ENCODE assay signal across 8 cellular contexts in genomic region chr6:70411948-70412796, GRCh38. TPM values are rescaled to one million over a fixed set of nuclear protein-coding genes. Genes with fewer than 3 reads are reported as not detected.
DNase-seq lines count a peak whose midpoint lies in the region; ATAC-seq and TF ChIP-seq lines count a peak whose summit lies in the region.

No MANE protein-coding gene starts in this region.

- peak overlapping the region; percentile 89 for H3K9ac ChIP-seq in mammary epithelial cell (ENCODE audit: insufficient read depth, low read length)

- intact Hi-C loops in mammary epithelial cell (cut with micrococcal nuclease) = loop anchor here (5.0 kb wide), 1 partner anchor 100 kb away; no protein-coding TSS in a partner anchor

- peak overlapping the region; percentile 92 for H3K4me2 ChIP-seq in mammary epithelial cell (ENCODE audit: insufficient read depth, low read depth, low read length)

- H3K4me3 ChIP-seq in mammary epithelial cell (replicated peaks in 1 of 3; ENCODE audit: insufficient read depth in 1 of 3, low read depth in 2 of 3, low read length in 3 of 3) = peak overlapping the region; percentile 77 to 94 (median 79)
- H3K4me3 ChIP-seq in mononuclear cell (ENCODE audit: low read length) = peak overlapping the region; percentile 55

- H2AFZ ChIP-seq in mammary epithelial cell (ENCODE audit: low read depth, low read length) = peak overlapping the region; percentile 99

- in situ Hi-C loops in mammary epithelial cell (cut with MboI; ENCODE audit: low sequenced_read_pairs in 2 of 2) = no loop called here

- H3K4me1 ChIP-seq in mammary epithelial cell (ENCODE audit: insufficient read depth, low read length) (peaks cover 7% of the 10 kb centered on the region), mononuclear cell (ENCODE audit: insufficient read depth, low read length) (peaks cover 8% of the 10 kb centered on the region)

- dilution Hi-C loops in mammary epithelial cell (cut with HindIII; ENCODE audit: low sequenced_read_pairs) = no loop called here

- TF ChIP-seq CTCF in mammary epithelial cell (conservative IDR thresholded peaks at IDR 0.05 in 1 of 2, IDR thresholded peaks at IDR 0.05 in 1 of 2; ENCODE audit: extremely low read depth in 1 of 2, insufficient read depth in 1 of 2, low read depth in 1 of 2, low read length in 2 of 2) (no peak), GM10266 (IDR thresholded peaks at IDR 0.05; ENCODE audit: control insufficient read depth, insufficient read depth, low read depth, missing control alignments) (no peak)

- H3K27ac Mint-ChIP-seq in stimulated activated naive CD8-positive, alpha-beta T cell treated with anti-CD3 and anti-CD28 coated beads, Interleukin-15, Interleukin-2, amounts not matched to agents 100 ng/mL and 50 ng/mL, for 24 hours = peak overlapping the region; percentile 88

- WGBS in mammary epithelial cell (ENCODE audit: low coverage, missing lambda C conversion rate) = 84% methylated on average over 12 of the region's 14 CpGs

- peaks cover 19% of the 10 kb centered on the region for H3K27me3 Mint-ChIP-seq in stimulated activated naive CD8-positive, alpha-beta T cell treated with anti-CD3 and anti-CD28 coated beads, Interleukin-15, Interleukin-2, amounts not matched to agents 100 ng/mL and 50 ng/mL, for 24 hours

- CTCF ChIA-PET in mammary epithelial cell (lab: Charles Lee; ENCODE audit: low non-redundant PET) = no interaction called here

- no peaks in the 10 kb centered on the region for H3K9me3 Mint-ChIP-seq in stimulated activated naive CD8-positive, alpha-beta T cell treated with anti-CD3 and anti-CD28 coated beads, Interleukin-15, Interleukin-2, amounts not matched to agents 100 ng/mL and 50 ng/mL, for 24 hours

- H3K27me3 ChIP-seq in mammary epithelial cell (ENCODE audit: insufficient read depth, low read length) = no peaks in the 10 kb centered on the region
- peaks cover 5% of the 10 kb centered on the region for H3K27me3 ChIP-seq in mononuclear cell (ENCODE audit: insufficient read depth, low read length)

- peaks cover 35% of the 10 kb centered on the region for H3K4me1 Mint-ChIP-seq in stimulated activated naive CD8-positive, alpha-beta T cell treated with anti-CD3 and anti-CD28 coated beads, Interleukin-15, Interleukin-2, amounts not matched to agents 100 ng/mL and 50 ng/mL, for 24 hours (ENCODE audit: low read depth)

- no peak for DNase-seq in stimulated activated naive CD8-positive, alpha-beta T cell treated with anti-CD3 and anti-CD28 coated beads, Interleukin-15, Interleukin-2, amounts not matched to agents 100 U/mL and 50 U/mL, for 24 hours
- no peak for DNase-seq in mammary epithelial cell
- no peak for DNase-seq in NCI-H1694 (lab: John Stamatoyannopoulos, UW)
- no peak for DNase-seq in HK-2 (ENCODE audit: unreplicated experiment)
- DNase-seq in GM10266 (ENCODE audit: extremely low spot score) = no peak
- no peak for DNase-seq in activated effector memory CD4-positive, alpha-beta T cell treated with Interleukin-2 at 50 U/mL for 16 hours

- H3K9me3 ChIP-seq in mammary epithelial cell (replicated peaks; ENCODE audit: insufficient read depth, low read length) = no peaks in the 10 kb centered on the region
- H3K9me3 ChIP-seq in mononuclear cell (ENCODE audit: low read depth, low read length) = no peaks in the 10 kb centered on the region

- peak overlapping the region; percentile 95 for H3K4me3 Mint-ChIP-seq in stimulated activated naive CD8-positive, alpha-beta T cell treated with anti-CD3 and anti-CD28 coated beads, Interleukin-15, Interleukin-2, amounts not matched to agents 100 ng/mL and 50 ng/mL, for 24 hours

- no peaks in the 10 kb centered on the region for H3K36me3 Mint-ChIP-seq in stimulated activated naive CD8-positive, alpha-beta T cell treated with anti-CD3 and anti-CD28 coated beads, Interleukin-15, Interleukin-2, amounts not matched to agents 100 ng/mL and 50 ng/mL, for 24 hours (ENCODE audit: low read depth)

- BruUV-seq in mammary epithelial cell (replicated peaks; lab: Mats Ljungman, UMichigan) = no TSS peak

- no peak for ATAC-seq in stimulated activated naive CD8-positive, alpha-beta T cell treated with anti-CD3 and anti-CD28 coated beads, Interleukin-15, Interleukin-2, amounts not matched to agents 100 U/mL and 50 U/mL, for 24 hours

- no peaks in the 10 kb centered on the region for H4K20me1 ChIP-seq in mammary epithelial cell (ENCODE audit: insufficient read depth, low read length)

- peak overlapping the region; percentile 83 for H3K27ac ChIP-seq in mammary epithelial cell (ENCODE audit: insufficient read depth, low read depth, low read length)

- H3K79me2 ChIP-seq in mammary epithelial cell (ENCODE audit: insufficient read depth, low read length) = peaks cover 29% of the 10 kb centered on the region

- no peaks in the 10 kb centered on the region for H3K36me3 ChIP-seq in mammary epithelial cell (ENCODE audit: insufficient read depth, low read length)

RNA-seq across cellular contexts. Expression of gene FAM135A, which starts 1.1 kb away (rescaled TPM):
- total RNA-seq in mammary epithelial cell = 10 to 100 TPM; 21.2 to 30.0 TPM
- polyA plus RNA-seq in mammary epithelial cell = 13.2 TPM
- polyA minus RNA-seq in mammary epithelial cell = 11.3 TPM
- 15.5 TPM for total RNA-seq in mononuclear cell
